In genomic region chr4:37827030-37827705, GRCh38 we compare ENCODE assay signal across 8 cellular contexts. TPM values are rescaled to one million over a fixed set of nuclear protein-coding genes. Genes with fewer than 3 reads are reported as not detected.
DNase-seq lines count a peak whose midpoint lies in the region; ATAC-seq and TF ChIP-seq lines count a peak whose summit lies in the region.

No MANE protein-coding gene starts in this region.

- peaks cover 37% of the 10 kb centered on the region for H3K36me3 Mint-ChIP-seq in activated CD8-positive, alpha-beta T cell treated with anti-CD3 and anti-CD28 coated beads, Interleukin-2, amount 10 ng/mL, durations not matched to agents 7 days and 5 days (ENCODE audit: low read depth)

- ATAC-seq in GM19468 (IDR thresholded peaks at IDR 0.05; ENCODE audit: extremely low read depth, unreplicated experiment) (peak; percentile 18), HG03469 (IDR thresholded peaks at IDR 0.05; ENCODE audit: unreplicated experiment) (peak; percentile 20), gastroesophageal sphincter (no peak)
- ATAC-seq in activated CD8-positive, alpha-beta T cell treated with anti-CD3 and anti-CD28 coated beads, Interleukin-2, amount 10 ng/mL, durations not matched to agents 7 days and 5 days = peak; percentile 41

- H3K9me3 Mint-ChIP-seq in activated CD8-positive, alpha-beta T cell treated with anti-CD3 and anti-CD28 coated beads, Interleukin-2, amount 10 ng/mL, durations not matched to agents 7 days and 5 days (ENCODE audit: insufficient read depth) = no peaks in the 10 kb centered on the region

- WGBS in gastroesophageal sphincter (ENCODE audit: low coverage in 1 of 2), 2 donors = 7 to 16% methylated on average over 9 to 11 of the region's 38 CpGs

- H2AFZ ChIP-seq in parathyroid adenoma = peak overlapping the region; percentile 85

- H3K27me3 Mint-ChIP-seq in activated CD8-positive, alpha-beta T cell treated with anti-CD3 and anti-CD28 coated beads, Interleukin-2, amount 10 ng/mL, durations not matched to agents 7 days and 5 days (ENCODE audit: low read depth) = peaks cover 4% of the 10 kb centered on the region

- no peak overlapping the region for H3K9ac ChIP-seq in parathyroid adenoma

- H3K27me3 ChIP-seq in gastroesophageal sphincter (no peaks in the 10 kb centered on the region), parathyroid adenoma (ENCODE audit: control insufficient read depth, insufficient read depth, low read length) (no peaks in the 10 kb centered on the region)

- H3K4me3 ChIP-seq in gastroesophageal sphincter (peak overlapping the region; percentile 88 to 93), parathyroid adenoma (ENCODE audit: low read depth, low read length) (peak overlapping the region; percentile 78)

- H3K4me3 Mint-ChIP-seq in activated CD8-positive, alpha-beta T cell treated with anti-CD3 and anti-CD28 coated beads, Interleukin-2, amount 10 ng/mL, durations not matched to agents 7 days and 5 days = peak overlapping the region; percentile 97

- CTCF ChIA-PET in activated CD8-positive, alpha-beta T cell treated with anti-CD3 and anti-CD28 coated beads, Interleukin-2, amount 10 ng/mL, durations not matched to agents 7 days and 5 days (lab: Charles Lee) = interaction anchor here (0.8 to 1.1 kb wide), 2 partner anchors 9 to 209 kb away, joined by 3 read pairs; no protein-coding TSS in a partner anchor

- no peak for TF ChIP-seq CTCF in gastroesophageal sphincter (IDR thresholded peaks at IDR 0.05)
- TF ChIP-seq CTCF in parathyroid adenoma (IDR thresholded peaks at IDR 0.05) = no peak

- H3K36me3 ChIP-seq in gastroesophageal sphincter = peaks cover 0 to 24% of the 10 kb centered on the region in 2 donors
- H3K36me3 ChIP-seq in parathyroid adenoma (ENCODE audit: control insufficient read depth, insufficient read depth, low read length) = no peaks in the 10 kb centered on the region

- peaks cover 46% of the 10 kb centered on the region for H3K4me1 Mint-ChIP-seq in activated CD8-positive, alpha-beta T cell treated with anti-CD3 and anti-CD28 coated beads, Interleukin-2, amount 10 ng/mL, durations not matched to agents 7 days and 5 days (ENCODE audit: low read depth)

- H3K27ac ChIP-seq in gastroesophageal sphincter (peak overlapping the region; percentile 68 to 91 (median 90)), parathyroid adenoma (peak overlapping the region; percentile 68)

- no peak for TF ChIP-seq EP300 in gastroesophageal sphincter (IDR thresholded peaks at IDR 0.05)

- peak overlapping the region; percentile 98 for H3K4me2 ChIP-seq in parathyroid adenoma (ENCODE audit: low read length)

- no peaks in the 10 kb centered on the region for H3K9me3 ChIP-seq in gastroesophageal sphincter
- H3K9me3 ChIP-seq in parathyroid adenoma (ENCODE audit: control insufficient read depth, low read length) = no peaks in the 10 kb centered on the region

- no peak for TF ChIP-seq POLR2A in gastroesophageal sphincter (IDR thresholded peaks at IDR 0.05)

- H3K79me2 ChIP-seq in parathyroid adenoma = no peaks in the 10 kb centered on the region

- POLR2A ChIA-PET in activated CD8-positive, alpha-beta T cell treated with anti-CD3 and anti-CD28 coated beads, Interleukin-2, amount 10 ng/mL, durations not matched to agents 7 days and 5 days (lab: Charles Lee) = interaction anchor here (0.6 to 1.7 kb wide), 11 partner anchors 9 to 194 kb away, joined by 3 to 14 read pairs (median 4); partner anchors contain the start of gene TBC1D1

- H3K27ac Mint-ChIP-seq in activated CD8-positive, alpha-beta T cell treated with anti-CD3 and anti-CD28 coated beads, Interleukin-2, amount 10 ng/mL, durations not matched to agents 7 days and 5 days = peak overlapping the region; percentile 95

- DNase-seq in ELF-1 (ENCODE audit: low read depth, low spot score) (peak; percentile 51), NCI-H1105 (lab: John Stamatoyannopoulos, UW) (no peak), SK-N-DZ (ENCODE audit: low spot score) (no peak)
- peak; percentile 25 for DNase-seq in activated CD8-positive, alpha-beta T cell treated with anti-CD3 and anti-CD28 coated beads, Interleukin-2, amount 10 ng/mL, durations not matched to agents 7 days and 5 days

- peaks cover 0 to 36% (median 8%) of the 10 kb centered on the region in 3 donors for H3K4me1 ChIP-seq in gastroesophageal sphincter
- H3K4me1 ChIP-seq in parathyroid adenoma = no peaks in the 10 kb centered on the region

RNA-seq across cellular contexts. Expression of gene PGM2, which starts 0.7 kb away (rescaled TPM):
- 10 to 100 TPM; 49.2 to 54.5 TPM for total RNA-seq in activated CD8-positive, alpha-beta T cell treated with anti-CD3 and anti-CD28 coated beads, Interleukin-2, amount 10 ng/mL, durations not matched to agents 7 days and 5 days
- total RNA-seq in gastroesophageal sphincter = 10 to 100 TPM; 19.9 to 35.6 (median 25.3) TPM
- 23.6 and 34.1 TPM in 2 replicates for polyA plus RNA-seq in SK-N-DZ (2014; cell fraction: cytosol; rRNA removed)
- 20.3 and 24.4 TPM in 2 replicates for polyA plus RNA-seq in SK-N-DZ (2014; cell fraction: nucleus; rRNA removed)

Comparison
In these comparisons a context has a peak if more than half of its experiments do, and no peak if none do; other contexts are left out.
1. DNase-seq: peak in ELF-1 (single experiment) and activated CD8-positive, alpha-beta T cell treated with anti-CD3 and anti-CD28 coated beads, Interleukin-2, amount 10 ng/mL, durations not matched to agents 7 days and 5 days (single experiment); none in NCI-H1105 (single experiment) and SK-N-DZ (single experiment).